8 cellular contexts compared by ENCODE assay signal in genomic region chr7:46352335-46352954, GRCh38.
DNase-seq lines count a peak whose midpoint lies in the region; ATAC-seq and TF ChIP-seq lines count a peak whose summit lies in the region.

No MANE protein-coding gene starts in this region.

- H3K9ac ChIP-seq in fibroblast of lung (ENCODE audit: insufficient read depth, low read length), result no peak overlapping the region

- H3K27ac ChIP-seq in fibroblast of lung (ENCODE audit: insufficient read depth, low read length) (no peak overlapping the region), osteoblast (ENCODE audit: low read depth, low read length) (no peak overlapping the region)

- DNase-seq in DMS114 treated with DMSO at 0.1 percent for 48 hours (lab: John Stamatoyannopoulos, UW; ENCODE audit: unreplicated experiment), result peak; percentile 29
- DNase-seq in HCEC 1CT, result peak; percentile 49
- peak; percentile 25 to 52 for DNase-seq in SHP77 (lab: John Stamatoyannopoulos, UW)
- DNase-seq in fibroblast of lung (ENCODE audit: low read depth in 2 of 2), result peak; percentile 61 to 71
- peak; percentile 58 for DNase-seq in osteoblast (ENCODE audit: insufficient read length, low spot score, missing footprints)
- no peak for DNase-seq in COR-L47 (lab: John Stamatoyannopoulos, UW)

- ATAC-seq in HG03095 (IDR thresholded peaks at IDR 0.05; ENCODE audit: unreplicated experiment) (no peak), GM21526 (IDR thresholded peaks at IDR 0.05; ENCODE audit: low FRiP score, unreplicated experiment) (no peak)

- no peak overlapping the region for H3K4me2 ChIP-seq in fibroblast of lung (ENCODE audit: extremely low read depth, insufficient read depth, low read length)
- no peak overlapping the region for H3K4me2 ChIP-seq in osteoblast (ENCODE audit: insufficient read depth, low read length)

- peak; percentile 68 to 78 for TF ChIP-seq CTCF in fibroblast of lung (conservative IDR thresholded peaks at IDR 0.05 in 1 of 2, IDR thresholded peaks at IDR 0.05 in 1 of 2; ENCODE audit: low read depth in 1 of 2, low read length in 2 of 2)
- peak; percentile 74 for TF ChIP-seq CTCF in osteoblast (IDR thresholded peaks at IDR 0.05; ENCODE audit: extremely low read depth, low read depth, low read length)

- H3K79me2 ChIP-seq in fibroblast of lung (ENCODE audit: control insufficient read depth, insufficient read depth, low read length) (no peaks in the 10 kb centered on the region), osteoblast (ENCODE audit: insufficient read depth, low read length) (no peaks in the 10 kb centered on the region)

- H3K9me3 ChIP-seq in fibroblast of lung (ENCODE audit: control insufficient read depth, insufficient read depth, low read depth, low read length) (no peaks in the 10 kb centered on the region), osteoblast (ENCODE audit: low read depth, low read length) (no peaks in the 10 kb centered on the region)

- H3K36me3 ChIP-seq in fibroblast of lung (ENCODE audit: control insufficient read depth, insufficient read depth, low read length), result no peaks in the 10 kb centered on the region
- no peaks in the 10 kb centered on the region for H3K36me3 ChIP-seq in osteoblast (ENCODE audit: insufficient read depth, low read length)

- H3K27me3 ChIP-seq in fibroblast of lung (ENCODE audit: control insufficient read depth, insufficient read depth, low read length) (no peaks in the 10 kb centered on the region), osteoblast (ENCODE audit: insufficient read depth, low read length) (no peaks in the 10 kb centered on the region)

- no peaks in the 10 kb centered on the region for H4K20me1 ChIP-seq in fibroblast of lung (ENCODE audit: control insufficient read depth, extremely low read depth, insufficient read depth, low read length)
- no peaks in the 10 kb centered on the region for H4K20me1 ChIP-seq in osteoblast (ENCODE audit: insufficient read depth, low read length)

- no peaks in the 10 kb centered on the region for H3K4me1 ChIP-seq in fibroblast of lung (ENCODE audit: control insufficient read depth, extremely low read depth, insufficient read depth, low read length)
- peaks cover 3% of the 10 kb centered on the region for H3K4me1 ChIP-seq in osteoblast (ENCODE audit: insufficient read depth, low read length)

- H2AFZ ChIP-seq in fibroblast of lung (ENCODE audit: low read length) (no peak overlapping the region), osteoblast (ENCODE audit: low read length) (no peak overlapping the region)

- H3K4me3 ChIP-seq in fibroblast of lung (replicated peaks in 1 of 4; ENCODE audit: control extremely low read depth in 1 of 4, insufficient read depth in 1 of 4, low read depth in 3 of 4, low read length in 4 of 4) (no peak overlapping the region), osteoblast (ENCODE audit: insufficient read depth, low read length) (no peak overlapping the region)
